8 cellular contexts compared by ENCODE assay signal in genomic region chr13:53151692-53152421, GRCh38.
DNase-seq lines count a peak whose midpoint lies in the region; TF ChIP-seq lines count a peak whose summit lies in the region.

No MANE protein-coding gene starts in this region.

- H3K27ac Mint-ChIP-seq in H9: peak overlapping the region in 1 of 3 experiments; percentile 78; a peak in 1 of 7 replicates

- H3K36me3 ChIP-seq in mesenchymal stem cell (ENCODE audit: control insufficient read depth in 1 of 2, insufficient read depth in 2 of 2, low read depth in 1 of 2, low read length in 2 of 2): no peaks in the 10 kb centered on the region

- no peak overlapping the region for H2BK120ac ChIP-seq in H9 (ENCODE audit: low read depth, low read length, poor library complexity, severe bottlenecking)
- H2BK120ac ChIP-seq in mesenchymal stem cell (ENCODE audit: low read depth, low read length): no peak overlapping the region

- no peaks in the 10 kb centered on the region for H3K36me3 Mint-ChIP-seq in H9 (ENCODE audit: insufficient read depth in 1 of 3, low read depth in 3 of 3)

- no peaks in the 10 kb centered on the region for H3K79me2 ChIP-seq in H9 (ENCODE audit: insufficient read depth, low read length)

- H3K9me3 ChIP-seq in H9 (ENCODE audit: control insufficient read depth, low read depth, low read length): no peaks in the 10 kb centered on the region
- no peaks in the 10 kb centered on the region for H3K9me3 ChIP-seq in mesenchymal stem cell (ENCODE audit: control insufficient read depth, low read length)

- H3K4ac ChIP-seq in H9 (ENCODE audit: low read depth, low read length): no peak overlapping the region
- no peak overlapping the region for H3K4ac ChIP-seq in mesenchymal stem cell (ENCODE audit: low read depth in 1 of 2, low read length in 2 of 2)

- TF ChIP-seq CTCF in GM10266 (IDR thresholded peaks at IDR 0.05; ENCODE audit: control insufficient read depth, insufficient read depth, low read depth, missing control alignments) (peak; percentile 69), H9 (conservative IDR thresholded peaks at IDR 0.05) (peak; percentile 95), LNCAP (IDR thresholded peaks at IDR 0.05) (peak; percentile 81), choroid plexus epithelial cell (conservative IDR thresholded peaks at IDR 0.05; ENCODE audit: low read depth, low read length) (peak; percentile 67)

- no peak overlapping the region for H3T11ph ChIP-seq in H9 (ENCODE audit: low read length)

- H3K14ac ChIP-seq in H9 (ENCODE audit: insufficient read depth, low read length) (no peak overlapping the region), mesenchymal stem cell (ENCODE audit: low read length in 2 of 2) (no peak overlapping the region)

- in situ Hi-C loops in ACHN (cut with HindIII; ENCODE audit: low pct_ligation_motif_present, low pct_unique_long_range_greater_than_20kb, low sequenced_read_pairs): no loop called here

- H2BK15ac ChIP-seq in H9 (ENCODE audit: low read depth, low read length) (no peak overlapping the region), mesenchymal stem cell (ENCODE audit: low read depth, poor library complexity, severe bottlenecking) (no peak overlapping the region)

- H3K9ac ChIP-seq in H9 (ENCODE audit: extremely low read depth, insufficient read length, low read length): no peak overlapping the region
- no peak overlapping the region for H3K9ac ChIP-seq in mesenchymal stem cell (ENCODE audit: low read length)

- H3K4me2 ChIP-seq in H9 (ENCODE audit: insufficient read depth, insufficient read length, low read length): no peak overlapping the region
- no peak overlapping the region for H3K4me2 ChIP-seq in mesenchymal stem cell (ENCODE audit: low read length, poor library complexity, severe bottlenecking)

- H3K4me1 Mint-ChIP-seq in H9: peaks cover 4 to 6% of the 10 kb centered on the region in 2 experiments; a peak in 3 of 4 replicates

- H4K5ac ChIP-seq in H9 (ENCODE audit: insufficient read length, low read depth, low read length): no peak overlapping the region

- H2BK5ac ChIP-seq in H9 (ENCODE audit: insufficient read length, low read length) (no peak overlapping the region), mesenchymal stem cell (ENCODE audit: low read depth, low read length, poor library complexity, severe bottlenecking) (no peak overlapping the region)

- peaks cover 5% of the 10 kb centered on the region for H3K27me3 Mint-ChIP-seq in H9 (ENCODE audit: low read depth)

- DNase-seq in ACHN: peak; percentile 46
- peak; percentile 33 for DNase-seq in GM10266 (ENCODE audit: extremely low spot score)
- peak; percentile 78 for DNase-seq in H9
- peak; percentile 50 for DNase-seq in RKO (ENCODE audit: low spot score)
- DNase-seq in choroid plexus epithelial cell (ENCODE audit: low read depth): peak; percentile 42
- peak; percentile 37 for DNase-seq in mesenchymal stem cell
- no peak for DNase-seq in cortex of kidney (lab: John Stamatoyannopoulos, UW)

- H3K9me3 Mint-ChIP-seq in H9: peaks cover 0 to 2% of the 10 kb centered on the region in 2 experiments; a peak in 1 of 5 replicates

- H3K23me2 ChIP-seq in H9 (ENCODE audit: insufficient read length, low read depth, low read length, poor library complexity, severe bottlenecking): no peaks in the 10 kb centered on the region

- H3K18ac ChIP-seq in H9 (ENCODE audit: insufficient read length, low read depth, low read length) (no peak overlapping the region), mesenchymal stem cell (ENCODE audit: low read depth in 1 of 2, low read length in 2 of 2) (no peak overlapping the region)

- H3K27ac ChIP-seq in H9 (ENCODE audit: insufficient read length, low read depth, low read length) (no peak overlapping the region), mesenchymal stem cell (ENCODE audit: low read length, poor library complexity, severe bottlenecking) (no peak overlapping the region)

- no peak overlapping the region for H3K4me3 ChIP-seq in choroid plexus epithelial cell (ENCODE audit: low read depth, low read length)
- H3K4me3 ChIP-seq in mesenchymal stem cell (ENCODE audit: insufficient read depth in 1 of 2, low read depth in 1 of 2, low read length in 2 of 2): no peak overlapping the region

- H2AK5ac ChIP-seq in H9 (ENCODE audit: insufficient read length, low read length) (no peak overlapping the region), mesenchymal stem cell (ENCODE audit: low read length, severe bottlenecking) (no peak overlapping the region)

- no peaks in the 10 kb centered on the region for H4K20me1 ChIP-seq in H9 (ENCODE audit: control insufficient read depth, insufficient read depth, insufficient read length)

- H3K4me3 Mint-ChIP-seq in H9: no peak overlapping the region

- H2BK20ac ChIP-seq in H9 (ENCODE audit: low read depth, low read length, poor library complexity, severe bottlenecking): no peak overlapping the region

- no peak overlapping the region for H4K91ac ChIP-seq in H9 (ENCODE audit: insufficient read length, low read depth, low read length)
- no peak overlapping the region for H4K91ac ChIP-seq in mesenchymal stem cell (ENCODE audit: low read length)

- H3K23ac ChIP-seq in H9 (ENCODE audit: insufficient read length, low read depth, low read length): no peak overlapping the region
- no peak overlapping the region for H3K23ac ChIP-seq in mesenchymal stem cell (ENCODE audit: low read length in 2 of 2)

- no peak overlapping the region for H3K56ac ChIP-seq in H9 (ENCODE audit: insufficient read length, low read depth, low read length)

- H2BK12ac ChIP-seq in H9 (ENCODE audit: insufficient read length, low read depth, low read length) (no peak overlapping the region), mesenchymal stem cell (ENCODE audit: low read length in 2 of 2) (no peak overlapping the region)

- H3K4me1 ChIP-seq in H9 (ENCODE audit: insufficient read depth, low read length) (no peaks in the 10 kb centered on the region), mesenchymal stem cell (ENCODE audit: control insufficient read depth, insufficient read depth, low read depth, low read length) (no peaks in the 10 kb centered on the region)

- H3K79me1 ChIP-seq in H9 (ENCODE audit: insufficient read depth, low read depth, low read length, poor library complexity, severe bottlenecking) (no peaks in the 10 kb centered on the region), mesenchymal stem cell (replicated peaks; ENCODE audit: low read length, poor library complexity, severe bottlenecking) (no peaks in the 10 kb centered on the region)

- H4K8ac ChIP-seq in H9 (replicated peaks; ENCODE audit: insufficient read length, low read depth, low read length): no peak overlapping the region
- H4K8ac ChIP-seq in mesenchymal stem cell (ENCODE audit: low read length): no peak overlapping the region

- no peaks in the 10 kb centered on the region for H3K27me3 ChIP-seq in H9 (ENCODE audit: insufficient read depth, low read length)
- H3K27me3 ChIP-seq in mesenchymal stem cell (ENCODE audit: control insufficient read depth in 1 of 2, insufficient read depth in 1 of 2, low read length in 2 of 2): no peaks in the 10 kb centered on the region

- no CpG with 5 or more reads among the region's 8 CpGs for WGBS in H9 (ENCODE audit: extremely low coverage, insufficient read length, low lambda C conversion rate)
- 18% methylated on average over 8 of the region's 8 CpGs for WGBS in mesenchymal stem cell

- no peak overlapping the region for H2AFZ ChIP-seq in H9 (ENCODE audit: low read length)
- H2AFZ ChIP-seq in mesenchymal stem cell (ENCODE audit: low read depth, low read length): no peak overlapping the region
